1 cellular context compared by ENCODE assay signal in the genomic region with DNA sequence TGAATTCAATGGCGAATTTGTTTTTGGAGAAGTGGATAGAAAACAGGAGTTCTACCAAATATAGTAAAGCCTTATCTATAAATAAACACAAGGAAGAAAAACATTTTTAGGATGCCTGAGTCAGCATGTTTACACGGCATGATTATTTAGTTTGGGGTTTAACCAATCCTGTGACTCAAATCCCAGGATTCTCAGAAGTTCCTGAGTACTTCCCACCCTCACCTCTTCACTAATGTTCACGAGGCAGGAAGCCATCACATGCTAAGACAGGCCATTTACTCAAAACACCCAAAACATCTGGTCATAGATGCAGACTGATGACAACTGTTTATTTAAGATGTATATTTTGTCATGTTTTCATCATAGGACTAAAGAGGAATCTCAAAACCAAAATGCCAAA.
TF ChIP-seq lines count a peak whose summit lies in the region.

No MANE protein-coding gene starts in this region.

TF ChIP-seq in K562, 482 proteins besides CTCF, POLR2A, EP300 and RAD21:
- TF ChIP-seq MAFG (tag; conservative IDR thresholded peaks at IDR 0.05) = peak; percentile 93
- peak; percentile 64; the same call in 1 of the 2 replicates for TF ChIP-seq FOSL1 (tag; conservative IDR thresholded peaks at IDR 0.05)
- TF ChIP-seq CCNT2 (IDR thresholded peaks at IDR 0.05; ENCODE audit: borderline replicate concordance, extremely low read depth, insufficient read length, low read depth, low read length) = peak; percentile 22
- TF ChIP-seq CSDE1 (IDR thresholded peaks at IDR 0.05) = no peak
- TF ChIP-seq, protein P1, sequence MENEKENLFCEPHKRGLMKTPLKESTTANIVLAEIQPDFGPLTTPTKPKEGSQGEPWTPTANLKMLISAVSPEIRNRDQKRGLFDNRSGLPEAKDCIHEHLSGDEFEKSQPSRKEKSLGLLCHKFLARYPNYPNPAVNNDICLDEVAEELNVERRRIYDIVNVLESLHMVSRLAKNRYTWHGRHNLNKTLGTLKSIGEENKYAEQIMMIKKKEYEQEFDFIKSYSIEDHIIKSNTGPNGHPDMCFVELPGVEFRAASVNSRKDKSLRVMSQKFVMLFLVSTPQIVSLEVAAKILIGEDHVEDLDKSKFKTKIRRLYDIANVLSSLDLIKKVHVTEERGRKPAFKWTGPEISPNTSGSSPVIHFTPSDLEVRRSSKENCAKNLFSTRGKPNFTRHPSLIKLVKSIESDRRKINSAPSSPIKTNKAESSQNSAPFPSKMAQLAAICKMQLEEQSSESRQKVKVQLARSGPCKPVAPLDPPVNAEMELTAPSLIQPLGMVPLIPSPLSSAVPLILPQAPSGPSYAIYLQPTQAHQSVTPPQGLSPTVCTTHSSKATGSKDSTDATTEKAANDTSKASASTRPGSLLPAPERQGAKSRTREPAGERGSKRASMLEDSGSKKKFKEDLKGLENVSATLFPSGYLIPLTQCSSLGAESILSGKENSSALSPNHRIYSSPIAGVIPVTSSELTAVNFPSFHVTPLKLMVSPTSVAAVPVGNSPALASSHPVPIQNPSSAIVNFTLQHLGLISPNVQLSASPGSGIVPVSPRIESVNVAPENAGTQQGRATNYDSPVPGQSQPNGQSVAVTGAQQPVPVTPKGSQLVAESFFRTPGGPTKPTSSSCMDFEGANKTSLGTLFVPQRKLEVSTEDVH (IDR thresholded peaks at IDR 0.05; ENCODE audit: low read depth, partially characterized antibody) = no peak
- TF ChIP-seq BCOR (IDR thresholded peaks at IDR 0.05) = no peak
- TF ChIP-seq C11orf30 (IDR thresholded peaks at IDR 0.05; ENCODE audit: low read depth) = peak; percentile 97
- TF ChIP-seq YY1 (IDR thresholded peaks at IDR 0.05; ENCODE audit: borderline replicate concordance in 1 of 3, control insufficient read depth in 1 of 3, extremely low read depth in 1 of 3, insufficient read depth in 3 of 3, insufficient read length in 1 of 3, insufficient replicate concordance in 2 of 3, low read depth in 1 of 3, low read length in 2 of 3) = no peak
- peak; percentile 29; the same call in 1 of the 2 replicates for TF ChIP-seq POLR2H (tag; IDR thresholded peaks at IDR 0.05; ENCODE audit: low read depth)
- TF ChIP-seq NFE2 (IDR thresholded peaks at IDR 0.05; ENCODE audit: low read depth) = peak; percentile 29; the same call in 1 of the 2 replicates
- peak; percentile 40 to 52; a peak in 1 of 4 replicates for TF ChIP-seq FOXK2 (conservative IDR thresholded peaks at IDR 0.05 in 1 of 2, IDR thresholded peaks at IDR 0.05 in 1 of 2; ENCODE audit: low read depth in 2 of 2)
- no peak for TF ChIP-seq U2AF1 (optimal IDR thresholded peaks at IDR 0.05; ENCODE audit: low read depth, low read length)
- no peak for TF ChIP-seq ASH1L (IDR thresholded peaks at IDR 0.05; ENCODE audit: borderline replicate concordance, low read depth, partially characterized antibody)
- TF ChIP-seq, protein P2, sequence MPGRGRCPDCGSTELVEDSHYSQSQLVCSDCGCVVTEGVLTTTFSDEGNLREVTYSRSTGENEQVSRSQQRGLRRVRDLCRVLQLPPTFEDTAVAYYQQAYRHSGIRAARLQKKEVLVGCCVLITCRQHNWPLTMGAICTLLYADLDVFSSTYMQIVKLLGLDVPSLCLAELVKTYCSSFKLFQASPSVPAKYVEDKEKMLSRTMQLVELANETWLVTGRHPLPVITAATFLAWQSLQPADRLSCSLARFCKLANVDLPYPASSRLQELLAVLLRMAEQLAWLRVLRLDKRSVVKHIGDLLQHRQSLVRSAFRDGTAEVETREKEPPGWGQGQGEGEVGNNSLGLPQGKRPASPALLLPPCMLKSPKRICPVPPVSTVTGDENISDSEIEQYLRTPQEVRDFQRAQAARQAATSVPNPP (IDR thresholded peaks at IDR 0.05; ENCODE audit: borderline replicate concordance, insufficient read depth, insufficient read length) = no peak
- TF ChIP-seq FOXA3 (CRISPR knock-in tag; conservative IDR thresholded peaks at IDR 0.05 in 1 of 2, IDR thresholded peaks at IDR 0.05 in 1 of 2) = peak in 1 of 2 experiments; percentile 25; a peak in 1 of 4 replicates
- TF ChIP-seq L3MBTL2 (IDR thresholded peaks at IDR 0.05) = peak; percentile 54
- TF ChIP-seq MAFK (IDR thresholded peaks at IDR 0.05; ENCODE audit: low read length) = peak; percentile 95
- peak; percentile 10; the same call in 1 of the 2 replicates for TF ChIP-seq ARID1B (IDR thresholded peaks at IDR 0.05)
- peak; percentile 41; the same call in 1 of the 2 replicates for TF ChIP-seq JUND (IDR thresholded peaks at IDR 0.05; ENCODE audit: borderline replicate concordance, low read depth, low read length)
- no peak for TF ChIP-seq JUND (tag; IDR thresholded peaks at IDR 0.05; ENCODE audit: borderline replicate concordance, low read depth, low read length)
- TF ChIP-seq MBD2 (IDR thresholded peaks at IDR 0.05; ENCODE audit: borderline replicate concordance, low read depth) = no peak
- TF ChIP-seq ZNF316 (IDR thresholded peaks at IDR 0.05) = peak; percentile 98
- peak; percentile 96 for TF ChIP-seq MAFF (IDR thresholded peaks at IDR 0.05; ENCODE audit: low read length)
- TF ChIP-seq MEF2D (tag; conservative IDR thresholded peaks at IDR 0.05; ENCODE audit: low read depth) = 0 out of 2 replicates have a peak, but pooled peaks have one; percentile 24
- TF ChIP-seq, protein P3, sequence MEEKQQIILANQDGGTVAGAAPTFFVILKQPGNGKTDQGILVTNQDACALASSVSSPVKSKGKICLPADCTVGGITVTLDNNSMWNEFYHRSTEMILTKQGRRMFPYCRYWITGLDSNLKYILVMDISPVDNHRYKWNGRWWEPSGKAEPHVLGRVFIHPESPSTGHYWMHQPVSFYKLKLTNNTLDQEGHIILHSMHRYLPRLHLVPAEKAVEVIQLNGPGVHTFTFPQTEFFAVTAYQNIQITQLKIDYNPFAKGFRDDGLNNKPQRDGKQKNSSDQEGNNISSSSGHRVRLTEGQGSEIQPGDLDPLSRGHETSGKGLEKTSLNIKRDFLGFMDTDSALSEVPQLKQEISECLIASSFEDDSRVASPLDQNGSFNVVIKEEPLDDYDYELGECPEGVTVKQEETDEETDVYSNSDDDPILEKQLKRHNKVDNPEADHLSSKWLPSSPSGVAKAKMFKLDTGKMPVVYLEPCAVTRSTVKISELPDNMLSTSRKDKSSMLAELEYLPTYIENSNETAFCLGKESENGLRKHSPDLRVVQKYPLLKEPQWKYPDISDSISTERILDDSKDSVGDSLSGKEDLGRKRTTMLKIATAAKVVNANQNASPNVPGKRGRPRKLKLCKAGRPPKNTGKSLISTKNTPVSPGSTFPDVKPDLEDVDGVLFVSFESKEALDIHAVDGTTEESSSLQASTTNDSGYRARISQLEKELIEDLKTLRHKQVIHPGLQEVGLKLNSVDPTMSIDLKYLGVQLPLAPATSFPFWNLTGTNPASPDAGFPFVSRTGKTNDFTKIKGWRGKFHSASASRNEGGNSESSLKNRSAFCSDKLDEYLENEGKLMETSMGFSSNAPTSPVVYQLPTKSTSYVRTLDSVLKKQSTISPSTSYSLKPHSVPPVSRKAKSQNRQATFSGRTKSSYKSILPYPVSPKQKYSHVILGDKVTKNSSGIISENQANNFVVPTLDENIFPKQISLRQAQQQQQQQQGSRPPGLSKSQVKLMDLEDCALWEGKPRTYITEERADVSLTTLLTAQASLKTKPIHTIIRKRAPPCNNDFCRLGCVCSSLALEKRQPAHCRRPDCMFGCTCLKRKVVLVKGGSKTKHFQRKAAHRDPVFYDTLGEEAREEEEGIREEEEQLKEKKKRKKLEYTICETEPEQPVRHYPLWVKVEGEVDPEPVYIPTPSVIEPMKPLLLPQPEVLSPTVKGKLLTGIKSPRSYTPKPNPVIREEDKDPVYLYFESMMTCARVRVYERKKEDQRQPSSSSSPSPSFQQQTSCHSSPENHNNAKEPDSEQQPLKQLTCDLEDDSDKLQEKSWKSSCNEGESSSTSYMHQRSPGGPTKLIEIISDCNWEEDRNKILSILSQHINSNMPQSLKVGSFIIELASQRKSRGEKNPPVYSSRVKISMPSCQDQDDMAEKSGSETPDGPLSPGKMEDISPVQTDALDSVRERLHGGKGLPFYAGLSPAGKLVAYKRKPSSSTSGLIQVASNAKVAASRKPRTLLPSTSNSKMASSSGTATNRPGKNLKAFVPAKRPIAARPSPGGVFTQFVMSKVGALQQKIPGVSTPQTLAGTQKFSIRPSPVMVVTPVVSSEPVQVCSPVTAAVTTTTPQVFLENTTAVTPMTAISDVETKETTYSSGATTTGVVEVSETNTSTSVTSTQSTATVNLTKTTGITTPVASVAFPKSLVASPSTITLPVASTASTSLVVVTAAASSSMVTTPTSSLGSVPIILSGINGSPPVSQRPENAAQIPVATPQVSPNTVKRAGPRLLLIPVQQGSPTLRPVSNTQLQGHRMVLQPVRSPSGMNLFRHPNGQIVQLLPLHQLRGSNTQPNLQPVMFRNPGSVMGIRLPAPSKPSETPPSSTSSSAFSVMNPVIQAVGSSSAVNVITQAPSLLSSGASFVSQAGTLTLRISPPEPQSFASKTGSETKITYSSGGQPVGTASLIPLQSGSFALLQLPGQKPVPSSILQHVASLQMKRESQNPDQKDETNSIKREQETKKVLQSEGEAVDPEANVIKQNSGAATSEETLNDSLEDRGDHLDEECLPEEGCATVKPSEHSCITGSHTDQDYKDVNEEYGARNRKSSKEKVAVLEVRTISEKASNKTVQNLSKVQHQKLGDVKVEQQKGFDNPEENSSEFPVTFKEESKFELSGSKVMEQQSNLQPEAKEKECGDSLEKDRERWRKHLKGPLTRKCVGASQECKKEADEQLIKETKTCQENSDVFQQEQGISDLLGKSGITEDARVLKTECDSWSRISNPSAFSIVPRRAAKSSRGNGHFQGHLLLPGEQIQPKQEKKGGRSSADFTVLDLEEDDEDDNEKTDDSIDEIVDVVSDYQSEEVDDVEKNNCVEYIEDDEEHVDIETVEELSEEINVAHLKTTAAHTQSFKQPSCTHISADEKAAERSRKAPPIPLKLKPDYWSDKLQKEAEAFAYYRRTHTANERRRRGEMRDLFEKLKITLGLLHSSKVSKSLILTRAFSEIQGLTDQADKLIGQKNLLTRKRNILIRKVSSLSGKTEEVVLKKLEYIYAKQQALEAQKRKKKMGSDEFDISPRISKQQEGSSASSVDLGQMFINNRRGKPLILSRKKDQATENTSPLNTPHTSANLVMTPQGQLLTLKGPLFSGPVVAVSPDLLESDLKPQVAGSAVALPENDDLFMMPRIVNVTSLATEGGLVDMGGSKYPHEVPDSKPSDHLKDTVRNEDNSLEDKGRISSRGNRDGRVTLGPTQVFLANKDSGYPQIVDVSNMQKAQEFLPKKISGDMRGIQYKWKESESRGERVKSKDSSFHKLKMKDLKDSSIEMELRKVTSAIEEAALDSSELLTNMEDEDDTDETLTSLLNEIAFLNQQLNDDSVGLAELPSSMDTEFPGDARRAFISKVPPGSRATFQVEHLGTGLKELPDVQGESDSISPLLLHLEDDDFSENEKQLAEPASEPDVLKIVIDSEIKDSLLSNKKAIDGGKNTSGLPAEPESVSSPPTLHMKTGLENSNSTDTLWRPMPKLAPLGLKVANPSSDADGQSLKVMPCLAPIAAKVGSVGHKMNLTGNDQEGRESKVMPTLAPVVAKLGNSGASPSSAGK (IDR thresholded peaks at IDR 0.05) = 0 out of 2 replicates have a peak, but pooled peaks have one; percentile 22
- TF ChIP-seq, protein P4, sequence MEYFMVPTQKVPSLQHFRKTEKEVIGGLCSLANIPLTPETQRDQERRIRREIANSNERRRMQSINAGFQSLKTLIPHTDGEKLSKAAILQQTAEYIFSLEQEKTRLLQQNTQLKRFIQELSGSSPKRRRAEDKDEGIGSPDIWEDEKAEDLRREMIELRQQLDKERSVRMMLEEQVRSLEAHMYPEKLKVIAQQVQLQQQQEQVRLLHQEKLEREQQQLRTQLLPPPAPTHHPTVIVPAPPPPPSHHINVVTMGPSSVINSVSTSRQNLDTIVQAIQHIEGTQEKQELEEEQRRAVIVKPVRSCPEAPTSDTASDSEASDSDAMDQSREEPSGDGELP (CRISPR knock-in tag; IDR thresholded peaks at IDR 0.05; ENCODE audit: borderline replicate concordance) = no peak
